In the genomic region with DNA sequence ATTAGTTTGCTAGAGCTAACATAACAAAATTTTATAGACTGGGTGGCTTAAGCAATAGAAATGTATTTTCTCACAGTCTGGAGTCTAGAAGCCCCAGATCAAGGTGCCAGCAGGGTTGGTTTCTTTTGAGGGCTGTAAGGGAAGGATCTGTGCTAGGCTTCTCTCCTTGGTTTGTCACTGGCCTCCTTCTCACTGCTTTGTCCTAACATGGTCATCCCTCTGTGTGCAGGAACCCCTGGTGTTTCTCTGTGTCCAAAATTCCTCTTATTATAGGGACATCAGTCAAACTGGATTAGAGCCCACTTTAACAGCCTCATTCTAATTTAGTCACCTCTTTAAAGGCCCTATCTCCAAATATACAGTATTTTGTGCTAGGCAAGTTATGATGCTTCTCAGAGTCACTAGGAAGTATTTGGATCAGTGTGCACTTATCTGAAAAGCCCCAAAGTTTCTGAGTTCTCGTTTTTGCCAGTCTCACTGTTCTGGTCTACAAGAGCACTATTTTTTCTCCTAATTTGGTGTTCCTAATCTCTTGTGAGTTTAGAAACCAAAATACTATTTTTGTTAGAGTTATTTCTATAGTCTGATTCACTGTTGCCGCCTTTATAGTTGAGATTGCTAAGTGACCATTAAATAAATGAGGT, we compare ENCODE assay signal across 21 cellular contexts. TPM values are rescaled to one million over a fixed set of nuclear protein-coding genes. Genes with fewer than 3 reads are reported as not detected.
DNase-seq lines count a peak whose midpoint lies in the region; ATAC-seq and TF ChIP-seq lines count a peak whose summit lies in the region.
"Had no signal": no experiment of that assay in that cellular context is flagged by ENCODE, and none has a peak within 500 bp of the region (broad histone marks: within the 10 kb centered on the region; RNA-seq: fewer than 3 reads in every experiment).

No MANE protein-coding gene starts in this region.

- CTCF ChIA-PET in activated CD4-positive, alpha-beta memory T cell treated with anti-CD3 and anti-CD28 coated beads, Interleukin-2, amount 10 ng/mL, durations not matched to agents 7 days and 5 days (lab: Charles Lee) = no interaction called here

- H3K27ac Mint-ChIP-seq in activated T-helper 17 cell treated with anti-CD3 and anti-CD28 coated beads, Interleukin-2, amount 50 U/mL, for 72 hours = peak overlapping the region; percentile 70
- H3K27ac Mint-ChIP-seq in stimulated activated memory B cell treated with anti-CD40 and anti-IgM and Interleukin-4, amounts not matched to agents 10 μg/mL and 1 μg/mL and 100 μg/mL, for 72 hours = peak overlapping the region; percentile 77
- no peak overlapping the region for H3K27ac Mint-ChIP-seq in activated CD4-positive, alpha-beta memory T cell treated with anti-CD3 and anti-CD28 coated beads, Interleukin-2, amount 10 ng/mL, durations not matched to agents 7 days and 5 days

- H3K4me3 Mint-ChIP-seq in activated T-helper 17 cell treated with anti-CD3 and anti-CD28 coated beads, Interleukin-2, amount 50 U/mL, for 72 hours = no peak overlapping the region
- no peak overlapping the region for H3K4me3 Mint-ChIP-seq in stimulated activated memory B cell treated with anti-CD40 and anti-IgM and Interleukin-4, amounts not matched to agents 10 μg/mL and 1 μg/mL and 100 μg/mL, for 72 hours
- no peak overlapping the region for H3K4me3 Mint-ChIP-seq in activated CD4-positive, alpha-beta memory T cell treated with anti-CD3 and anti-CD28 coated beads, Interleukin-2, amount 10 ng/mL, durations not matched to agents 7 days and 5 days
- H3K4me3 Mint-ChIP-seq: central memory CD8-positive, alpha-beta T cell had no signal

- H3K27me3 Mint-ChIP-seq in activated T-helper 17 cell treated with anti-CD3 and anti-CD28 coated beads, Interleukin-2, amount 50 U/mL, for 72 hours = no peaks in the 10 kb centered on the region
- H3K27me3 Mint-ChIP-seq in stimulated activated memory B cell treated with anti-CD40 and anti-IgM and Interleukin-4, amounts not matched to agents 10 μg/mL and 1 μg/mL and 100 μg/mL, for 72 hours = no peaks in the 10 kb centered on the region
- no peaks in the 10 kb centered on the region for H3K27me3 Mint-ChIP-seq in activated CD4-positive, alpha-beta memory T cell treated with anti-CD3 and anti-CD28 coated beads, Interleukin-2, amount 10 ng/mL, durations not matched to agents 7 days and 5 days
- H3K27me3 Mint-ChIP-seq: central memory CD8-positive, alpha-beta T cell had no signal

- H3K36me3 Mint-ChIP-seq in activated T-helper 17 cell treated with anti-CD3 and anti-CD28 coated beads, Interleukin-2, amount 50 U/mL, for 72 hours (ENCODE audit: low read depth) = peaks cover 72% of the 10 kb centered on the region
- peaks cover 44% of the 10 kb centered on the region for H3K36me3 Mint-ChIP-seq in stimulated activated memory B cell treated with anti-CD40 and anti-IgM and Interleukin-4, amounts not matched to agents 10 μg/mL and 1 μg/mL and 100 μg/mL, for 72 hours
- peaks cover 15% of the 10 kb centered on the region for H3K36me3 Mint-ChIP-seq in activated CD4-positive, alpha-beta memory T cell treated with anti-CD3 and anti-CD28 coated beads, Interleukin-2, amount 10 ng/mL, durations not matched to agents 7 days and 5 days (ENCODE audit: low read depth)

- no peak for TF ChIP-seq CTCF in GM13976 (IDR thresholded peaks at IDR 0.05; ENCODE audit: borderline replicate concordance, control extremely low read depth, extremely low read depth, insufficient read depth, missing control alignments)

- POLR2A ChIA-PET in activated CD4-positive, alpha-beta memory T cell treated with anti-CD3 and anti-CD28 coated beads, Interleukin-2, amount 10 ng/mL, durations not matched to agents 7 days and 5 days (lab: Charles Lee) = no interaction called here

- peak; percentile 56 for ATAC-seq in HG02642 (IDR thresholded peaks at IDR 0.05; ENCODE audit: poor library complexity, unreplicated experiment)
- no peak for ATAC-seq in activated T-helper 17 cell treated with anti-CD3 and anti-CD28 coated beads, Interleukin-2, amount 50 U/mL, for 72 hours (replicated peaks)
- ATAC-seq in stimulated activated memory B cell treated with anti-CD40 and anti-IgM and Interleukin-4, amounts not matched to agents 10 μg/mL and 1 μg/mL and 100 μg/mL, for 72 hours = peak; percentile 64
- no peak for ATAC-seq in HG03175 (IDR thresholded peaks at IDR 0.05; ENCODE audit: unreplicated experiment)
- ATAC-seq: activated CD4-positive, CD25-positive, alpha-beta regulatory T cell treated with anti-CD3 and anti-CD28 coated beads, Interleukin-2, amount 50 U/mL, for 24 hours had no signal

- H3K9me3 Mint-ChIP-seq in activated T-helper 17 cell treated with anti-CD3 and anti-CD28 coated beads, Interleukin-2, amount 50 U/mL, for 72 hours = no peaks in the 10 kb centered on the region
- H3K9me3 Mint-ChIP-seq in stimulated activated memory B cell treated with anti-CD40 and anti-IgM and Interleukin-4, amounts not matched to agents 10 μg/mL and 1 μg/mL and 100 μg/mL, for 72 hours = peaks cover 4% of the 10 kb centered on the region
- H3K9me3 Mint-ChIP-seq in activated CD4-positive, alpha-beta memory T cell treated with anti-CD3 and anti-CD28 coated beads, Interleukin-2, amount 10 ng/mL, durations not matched to agents 7 days and 5 days = no peaks in the 10 kb centered on the region
- H3K9me3 Mint-ChIP-seq: central memory CD8-positive, alpha-beta T cell had no signal

- H3K4me1 Mint-ChIP-seq in activated T-helper 17 cell treated with anti-CD3 and anti-CD28 coated beads, Interleukin-2, amount 50 U/mL, for 72 hours = no peaks in the 10 kb centered on the region
- no peaks in the 10 kb centered on the region for H3K4me1 Mint-ChIP-seq in stimulated activated memory B cell treated with anti-CD40 and anti-IgM and Interleukin-4, amounts not matched to agents 10 μg/mL and 1 μg/mL and 100 μg/mL, for 72 hours
- H3K4me1 Mint-ChIP-seq in activated CD4-positive, alpha-beta memory T cell treated with anti-CD3 and anti-CD28 coated beads, Interleukin-2, amount 10 ng/mL, durations not matched to agents 7 days and 5 days = peaks cover 3% of the 10 kb centered on the region
- H3K4me1 Mint-ChIP-seq: central memory CD8-positive, alpha-beta T cell had no signal

- in situ Hi-C loops in GM13976 (cut with MboI; ENCODE audit: low sequenced_read_pairs, unreplicated experiment) = no loop called here

- peak; percentile 33 for DNase-seq in GM13976 (ENCODE audit: low spot score)
- no peak for DNase-seq in activated CD4-positive, alpha-beta memory T cell treated with anti-CD3 and anti-CD28 coated beads, Interleukin-2, amount 10 ng/mL, durations not matched to agents 7 days and 5 days
- no peak for DNase-seq in activated CD4-positive, alpha-beta T cell treated with anti-CD3 and anti-CD28 coated beads, Interleukin-2, amount 50 U/mL, for 48 hours
- DNase-seq: activated effector memory CD4-positive, alpha-beta T cell treated with anti-CD3 and anti-CD28 coated beads, Interleukin-2, amount 50 U/mL, for 16 hours; amniotic stem cell; Caco-2; effector memory CD4-positive, alpha-beta T cell; GOT3; head of caudate nucleus; NCI-H1436; NCI-H2227 treated with DMSO at 0.1 percent for 48 hours; ovary; stimulated activated CD4-positive, alpha-beta T cell treated with anti-CD3 and anti-CD28 coated beads, Interleukin-2, amount 100 ng/mL, for 24 hours; T-helper 2 cell; uterus had no signal

RNA-seq across cellular contexts. Expression of a gene that starts 29.0 kb away (rescaled TPM):
- total RNA-seq in activated T-helper 17 cell treated with anti-CD3 and anti-CD28 coated beads, Interleukin-2, amount 50 U/mL, for 72 hours = 10 to 100 TPM in 1 of 2 donors, 1 to 10 TPM in 1; 2.1 to 11.8 TPM
- total RNA-seq in activated CD4-positive, alpha-beta memory T cell treated with anti-CD3 and anti-CD28 coated beads, Interleukin-2, amount 10 ng/mL, durations not matched to agents 7 days and 5 days = 10 to 100 TPM; 13.5 to 14.7 TPM

RNA-seq across cellular contexts. Expression of a gene that starts 49.6 kb away (rescaled TPM):
- 10 to 100 TPM; 21.2 to 29.5 TPM for total RNA-seq in activated T-helper 17 cell treated with anti-CD3 and anti-CD28 coated beads, Interleukin-2, amount 50 U/mL, for 72 hours
- total RNA-seq in activated CD4-positive, alpha-beta memory T cell treated with anti-CD3 and anti-CD28 coated beads, Interleukin-2, amount 10 ng/mL, durations not matched to agents 7 days and 5 days = 10 to 100 TPM; 12.3 to 12.9 TPM

Comparison
In these comparisons a context has a peak if more than half of its experiments do, and no peak if none do; other contexts are left out.
1. ATAC-seq: peak in HG02642 (single experiment) and stimulated activated memory B cell treated with anti-CD40 and anti-IgM and Interleukin-4, amounts not matched to agents 10 μg/mL and 1 μg/mL and 100 μg/mL, for 72 hours (single experiment); none in activated T-helper 17 cell treated with anti-CD3 and anti-CD28 coated beads, Interleukin-2, amount 50 U/mL, for 72 hours (single experiment) and HG03175 (single experiment).